In the genomic region with DNA sequence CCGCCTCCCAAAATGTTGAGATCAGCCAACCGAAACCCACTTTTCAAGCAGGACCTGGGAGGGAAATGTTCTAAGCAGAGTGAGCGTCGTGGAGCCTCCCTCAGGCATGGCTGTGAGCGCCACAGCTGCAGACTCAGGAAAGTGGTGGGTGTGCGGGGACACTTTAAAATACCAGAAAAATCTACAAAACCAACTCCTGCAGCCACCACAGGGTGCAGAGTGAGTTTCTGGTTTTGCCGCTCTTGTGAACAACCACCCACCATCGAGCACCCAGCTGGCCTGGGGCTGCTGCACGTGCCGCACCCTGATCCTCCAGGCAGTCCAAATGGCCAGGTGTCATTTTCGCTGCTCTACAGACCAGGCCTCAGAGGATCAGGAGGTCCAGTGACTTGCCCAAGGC, we compare ENCODE assay signal across 21 cellular contexts.
"Had no signal": no experiment of that assay in that cellular context is flagged by ENCODE, and none has a peak within 500 bp of the region (broad histone marks: within the 10 kb centered on the region; RNA-seq: fewer than 3 reads in every experiment).

No MANE protein-coding gene starts in this region.

- H3K4me3 ChIP-seq: colonic mucosa, lung, psoas muscle, right lobe of liver, stomach, upper lobe of left lung, uterus had no signal

- H3K36me3 Mint-ChIP-seq: immature natural killer cell had no signal

- H3K27me3 ChIP-seq: colonic mucosa, foreskin keratinocyte, neutrophil, right lobe of liver, upper lobe of left lung, uterus had no signal

- H3K9me3 Mint-ChIP-seq: immature natural killer cell, nephron had no signal

- H3K9me3 ChIP-seq: colonic mucosa, neutrophil, psoas muscle, right lobe of liver, stomach, upper lobe of left lung, uterus had no signal

- H3K36me3 ChIP-seq: colonic mucosa, neutrophil, right lobe of liver, stomach, upper lobe of left lung, uterus had no signal

- H3K27ac ChIP-seq: colonic mucosa, foreskin keratinocyte, neutrophil, psoas muscle, right lobe of liver, stomach, upper lobe of left lung, uterus had no signal

- DNase-seq: colonic mucosa; dermis blood vessel endothelial cell; erythroblast; foreskin keratinocyte; immature natural killer cell; left colon; left ventricle myocardium superior; mesenchymal stem cell; midbrain; psoas muscle; retina; right lobe of liver; stimulated activated CD4-positive, alpha-beta T cell treated with anti-CD3 and anti-CD28 coated beads, Interleukin-4, amount 100 ng/mL, for 1 hour; stimulated activated naive B cell treated with anti-CD40 and anti-IgM and Interleukin-4, amounts not matched to agents 10 μg/mL and 1 μg/mL and 100 μg/mL, for 72 hours; stomach; substantia nigra; uterus had no signal

- H3K4me1 ChIP-seq: colonic mucosa, psoas muscle, right lobe of liver, upper lobe of left lung, uterus had no signal

- H3K4me3 Mint-ChIP-seq: immature natural killer cell; nephron; stimulated activated naive B cell treated with anti-CD40 and anti-IgM and Interleukin-4, amounts not matched to agents 10 μg/mL and 1 μg/mL and 100 μg/mL, for 72 hours had no signal

- ATAC-seq: foreskin keratinocyte, left colon, left ventricle myocardium superior, psoas muscle, right lobe of liver had no signal

- H3K27ac Mint-ChIP-seq: immature natural killer cell; nephron; stimulated activated naive B cell treated with anti-CD40 and anti-IgM and Interleukin-4, amounts not matched to agents 10 μg/mL and 1 μg/mL and 100 μg/mL, for 72 hours had no signal
